1 cellular context compared by ENCODE assay signal in the genomic region with DNA sequence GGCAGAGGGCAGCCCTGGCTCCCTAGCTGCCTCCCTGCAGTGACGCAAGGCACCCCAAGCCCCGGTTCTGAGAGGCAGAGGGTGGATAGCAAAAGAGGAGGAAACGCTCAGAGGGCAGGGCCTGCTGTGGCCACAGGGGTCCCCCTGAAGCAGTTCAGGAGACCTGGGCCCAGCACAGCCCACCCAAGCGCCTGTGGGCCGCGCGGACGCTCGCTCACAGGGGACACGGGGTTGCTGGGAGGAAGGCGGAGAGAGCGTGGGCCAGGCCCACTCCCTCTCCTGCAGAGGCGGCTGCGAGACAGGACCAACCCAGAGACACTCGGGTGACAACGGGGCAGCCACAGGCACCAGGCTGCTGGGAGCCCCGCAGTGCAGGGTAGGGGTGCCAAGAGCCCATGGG.
TF ChIP-seq lines count a peak whose summit lies in the region.

No MANE protein-coding gene starts in this region.

TF ChIP-seq in K562, 482 proteins besides CTCF, POLR2A, EP300 and RAD21:
- 0 out of 2 replicates have a peak, but pooled peaks have one; percentile 3 for TF ChIP-seq POLR2G (IDR thresholded peaks at IDR 0.05; ENCODE audit: low read depth, low read length)
- no peak for TF ChIP-seq FOXP4 (CRISPR knock-in tag; IDR thresholded peaks at IDR 0.05; ENCODE audit: borderline replicate concordance)
